Comparison of ENCODE assay signal across 8 cellular contexts in genomic region chr3:98733055-98733777, GRCh38. TPM values are rescaled to one million over a fixed set of nuclear protein-coding genes. Genes with fewer than 3 reads are reported as not detected.
DNase-seq lines count a peak whose midpoint lies in the region; ATAC-seq and TF ChIP-seq lines count a peak whose summit lies in the region.

No MANE protein-coding gene starts in this region.

- H3K27ac Mint-ChIP-seq in neural crest cell (ENCODE audit: unreplicated experiment), result peak overlapping the region; percentile 90

- peak; percentile 25 for ATAC-seq in GM19035 (IDR thresholded peaks at IDR 0.05; ENCODE audit: unreplicated experiment)
- ATAC-seq in HG03460 (IDR thresholded peaks at IDR 0.05; ENCODE audit: unreplicated experiment), result peak; percentile 30

- H3K4me1 Mint-ChIP-seq in neural crest cell, result peaks cover 42% of the 10 kb centered on the region

- peak in 8 of 14 donors; percentile 61 to 80 (median 70) for DNase-seq in C1 segment of cervical spinal cord (lab: John Stamatoyannopoulos, UW)
- peak; percentile 28 to 37 for DNase-seq in activated T-cell treated with anti-CD3 and anti-CD28 coated beads, Interleukin-2, amount 50 U/mL, for 48 hours
- peak; percentile 37 for DNase-seq in globus pallidus (ENCODE audit: low spot score)
- peak; percentile 32 for DNase-seq in neural crest cell (ENCODE audit: low read depth, low spot score)
- DNase-seq in NCI-H345 (lab: John Stamatoyannopoulos, UW), result no peak
- DNase-seq in activated effector memory CD4-positive, alpha-beta T cell treated with anti-CD3 and anti-CD28 coated beads, Interleukin-2, amount 50 U/mL, for 16 hours, result no peak

- no peaks in the 10 kb centered on the region for H3K9me3 Mint-ChIP-seq in neural crest cell

- peaks cover 4% of the 10 kb centered on the region for H3K27me3 Mint-ChIP-seq in neural crest cell (ENCODE audit: low read depth)

- peak overlapping the region; percentile 97 for H3K4me3 Mint-ChIP-seq in neural crest cell

- H3K36me3 Mint-ChIP-seq in neural crest cell (ENCODE audit: low read depth), result peaks cover 7% of the 10 kb centered on the region

- no peak for TF ChIP-seq CTCF in neural crest cell (conservative IDR thresholded peaks at IDR 0.05)

RNA-seq across cellular contexts. Expression of gene ST3GAL6, which starts 29.9 kb away (rescaled TPM):
- 16.0 and 17.9 TPM in 2 replicates for total RNA-seq in neural crest cell

Comparison
In these comparisons a context has a peak if more than half of its experiments do, and no peak if none do; other contexts are left out.
1. DNase-seq: peak in C1 segment of cervical spinal cord (8 of 14), activated T-cell treated with anti-CD3 and anti-CD28 coated beads, Interleukin-2, amount 50 U/mL, for 48 hours (2 of 2), globus pallidus (single experiment) and neural crest cell (single experiment); none in NCI-H345 (single experiment) and activated effector memory CD4-positive, alpha-beta T cell treated with anti-CD3 and anti-CD28 coated beads, Interleukin-2, amount 50 U/mL, for 16 hours (single experiment).